In genomic region chr3:159664011-159664410, GRCh38 we compare ENCODE assay signal across 28 cellular contexts.
DNase-seq lines count a peak whose midpoint lies in the region; ATAC-seq and TF ChIP-seq lines count a peak whose summit lies in the region.
"Had no signal": no experiment of that assay in that cellular context is flagged by ENCODE, and none has a peak within 500 bp of the region (broad histone marks: within the 10 kb centered on the region; RNA-seq: fewer than 3 reads in every experiment).

No MANE protein-coding gene starts in this region.

- no peak overlapping the region for H2AFZ ChIP-seq in GM23338

- H3K4me3 Mint-ChIP-seq in chondrocyte (ENCODE audit: unreplicated experiment) = no peak overlapping the region
- H3K4me3 Mint-ChIP-seq in GM23338 = no peak overlapping the region
- H3K4me3 Mint-ChIP-seq: activated CD8-positive, alpha-beta T cell treated with anti-CD3 and anti-CD28 coated beads for 36 hours; activated T-helper 17 cell treated with anti-CD3 and anti-CD28 coated beads, Interleukin-2, amount 50 U/mL, for 72 hours; CD4-positive, alpha-beta T cell; H9; nephron progenitor cell; T-helper 17 cell had no signal

- no peak overlapping the region for H3K4me3 ChIP-seq in GM23338
- H3K4me3 ChIP-seq: lower lobe of right lung, Peyer's patch, SK-N-MC, stomach, tibial artery had no signal

- no peaks in the 10 kb centered on the region; the same call in 1 of the 2 replicates for H3K36me3 ChIP-seq in GM23338 (ENCODE audit: insufficient read depth)
- H3K36me3 ChIP-seq: lower lobe of right lung, Peyer's patch, stomach, tibial artery had no signal

- no peak overlapping the region for H3K4me2 ChIP-seq in GM23338

- no peaks in the 10 kb centered on the region; the same call in 1 of the 2 replicates for H3K9me2 ChIP-seq in GM23338 (ENCODE audit: insufficient read depth)

- DNase-seq in DMS 273 (lab: John Stamatoyannopoulos, UW; ENCODE audit: unreplicated experiment) (peak; percentile 22), DMS 273 treated with DMSO at 0.1 percent for 48 hours (lab: John Stamatoyannopoulos, UW) (no peak), COLO829 (ENCODE audit: low spot score) (peak; percentile 89), NCI-H69 (lab: John Stamatoyannopoulos, UW) (peak; percentile 91), chondrocyte (ENCODE audit: low spot score) (no peak), GM23338 (ENCODE audit: low spot score) (no peak), OCI-M1 (lab: John Stamatoyannopoulos, UW) (no peak), mucosa of gallbladder (ENCODE audit: low spot score) (no peak)
- DNase-seq: activated CD8-positive, alpha-beta T cell treated with anti-CD3 and anti-CD28 coated beads for 36 hours; activated naive CD4-positive, alpha-beta T cell treated with anti-CD3 and anti-CD28 coated beads, Interleukin-2, amount 50 U/mL, for 16 hours; anterior cingulate cortex; CD4-positive, alpha-beta T cell; central memory CD4-positive, alpha-beta T cell; H9; lower lobe of right lung; NCI-H1092; NCI-H510A treated with DMSO at 0.1 percent for 48 hours; nephron progenitor cell; Peyer's patch; small intestine; stimulated activated CD4-positive, alpha-beta T cell treated with anti-CD3 and anti-CD28 coated beads, Interleukin-1b, Interleukin-23, amount 100 ng/mL, for 48 hours; stimulated activated CD8-positive, alpha-beta memory T cell treated with anti-CD3 and anti-CD28 coated beads, Interleukin-4, amount 100 ng/mL, for 48 hours; stomach; T-helper 17 cell; tibial artery had no signal

- H3K4me1 ChIP-seq in GM23338 (ENCODE audit: insufficient read depth) = no peaks in the 10 kb centered on the region
- H3K4me1 ChIP-seq: lower lobe of right lung, Peyer's patch had no signal

- H3K36me3 Mint-ChIP-seq in chondrocyte (ENCODE audit: low read depth) (peaks cover 3% of the 10 kb centered on the region), GM23338 (ENCODE audit: low read depth) (peaks cover 7% of the 10 kb centered on the region; the same call in 2 of the 3 replicates)

- H3F3A ChIP-seq in GM23338 (replicated peaks; ENCODE audit: low read depth) = no peaks in the 10 kb centered on the region

- peaks cover 11% of the 10 kb centered on the region for H3K9me3 Mint-ChIP-seq in chondrocyte (ENCODE audit: low read depth)
- peaks cover 18% of the 10 kb centered on the region for H3K9me3 Mint-ChIP-seq in GM23338
- H3K9me3 Mint-ChIP-seq: nephron progenitor cell had no signal

- H3K27me3 Mint-ChIP-seq in chondrocyte (ENCODE audit: low read depth) (no peaks in the 10 kb centered on the region), GM23338 (ENCODE audit: insufficient read depth, low read depth, poor library complexity) (peaks cover 2% of the 10 kb centered on the region)
- H3K27me3 Mint-ChIP-seq: activated T-helper 17 cell treated with anti-CD3 and anti-CD28 coated beads, Interleukin-2, amount 50 U/mL, for 72 hours; CD4-positive, alpha-beta T cell; T-helper 17 cell had no signal

- H3K79me2 ChIP-seq in GM23338 (replicated peaks; ENCODE audit: insufficient read depth) = no peaks in the 10 kb centered on the region

- no peak for ATAC-seq in GM23338
- ATAC-seq: activated CD8-positive, alpha-beta T cell treated with anti-CD3 and anti-CD28 coated beads for 36 hours; activated T-helper 17 cell treated with anti-CD3 and anti-CD28 coated beads, Interleukin-2, amount 50 U/mL, for 72 hours; lower lobe of right lung; T-helper 17 cell had no signal

- H4K20me1 ChIP-seq in GM23338 (replicated peaks; ENCODE audit: insufficient read depth) = no peaks in the 10 kb centered on the region

- TF ChIP-seq CTCF in chondrocyte (IDR thresholded peaks at IDR 0.05) = no peak
- no peak for TF ChIP-seq CTCF in GM23338 (conservative IDR thresholded peaks at IDR 0.05; ENCODE audit: low read depth in 2 of 2)

- H3K4me1 Mint-ChIP-seq in chondrocyte (ENCODE audit: low read depth) = peaks cover 16% of the 10 kb centered on the region
- H3K4me1 Mint-ChIP-seq in GM23338 = no peaks in the 10 kb centered on the region
- H3K4me1 Mint-ChIP-seq: activated T-helper 17 cell treated with anti-CD3 and anti-CD28 coated beads, Interleukin-2, amount 50 U/mL, for 72 hours; T-helper 17 cell had no signal

- no peak overlapping the region for H3K27ac ChIP-seq in GM23338 (ENCODE audit: low read depth)
- H3K27ac ChIP-seq: 22Rv1, lower lobe of right lung, Peyer's patch, SK-N-MC, stomach, tibial artery had no signal

- H3K27me3 ChIP-seq in GM23338 (ENCODE audit: insufficient read depth) = no peaks in the 10 kb centered on the region
- H3K27me3 ChIP-seq: Peyer's patch, stomach, tibial artery had no signal

- H3K27ac Mint-ChIP-seq in chondrocyte (ENCODE audit: unreplicated experiment) (peak overlapping the region; percentile 29), GM23338 (no peak overlapping the region)
- H3K27ac Mint-ChIP-seq: activated CD8-positive, alpha-beta T cell treated with anti-CD3 and anti-CD28 coated beads for 36 hours; activated T-helper 17 cell treated with anti-CD3 and anti-CD28 coated beads, Interleukin-2, amount 50 U/mL, for 72 hours; CD4-positive, alpha-beta T cell; H9; nephron progenitor cell; T-helper 17 cell had no signal

TF ChIP-seq in GM23338, 12 proteins besides CTCF, POLR2A, EP300 and RAD21 (continues in another document):
- TF ChIP-seq CREB1 (CRISPR knock-in tag; IDR thresholded peaks at IDR 0.05; ENCODE audit: low read depth) (no peak), POLR2AphosphoS5 (IDR thresholded peaks at IDR 0.05; ENCODE audit: low read depth) (no peak), ZNF462 (CRISPR knock-in tag; IDR thresholded peaks at IDR 0.05) (no peak), EZH2 (IDR thresholded peaks at IDR 0.05; ENCODE audit: low read depth, unreplicated experiment) (no peak), STAT1 (IDR thresholded peaks at IDR 0.05; ENCODE audit: unreplicated experiment) (no peak), NANOG (IDR thresholded peaks at IDR 0.05; ENCODE audit: borderline replicate concordance) (no peak)

Comparison
In these comparisons a context has a peak if more than half of its experiments do, and no peak if none do; other contexts are left out.
1. DNase-seq: peak in DMS 273 (single experiment), COLO829 (single experiment) and NCI-H69 (single experiment); none in DMS 273 treated with DMSO at 0.1 percent for 48 hours (single experiment), chondrocyte (single experiment), GM23338 (single experiment), OCI-M1 (single experiment) and mucosa of gallbladder (single experiment).